Comparison of ENCODE assay signal across 17 cellular contexts in genomic region chr13:41954226-41954625, GRCh38. TPM values are rescaled to one million over a fixed set of nuclear protein-coding genes. Genes with fewer than 3 reads are reported as not detected.
A peak's percentile ranks its signal among the peaks of the same experiment; 100 is the strongest.
DNase-seq lines count a peak whose midpoint lies in the region; ATAC-seq, FAIRE-seq and TF ChIP-seq lines count a peak whose summit lies in the region.
"Had no signal": no experiment of that assay in that cellular context is flagged by ENCODE, and none has a peak within 500 bp of the region (broad histone marks: within the 10 kb centered on the region; RNA-seq: fewer than 3 reads in every experiment).

No MANE protein-coding gene starts in this region.

- TF ChIP-seq POLR2A in GM12892 (IDR thresholded peaks at IDR 0.05; ENCODE audit: low read depth, low read length) (no peak), erythroblast (IDR thresholded peaks at IDR 0.05; ENCODE audit: low read length) (no peak), gastrocnemius medialis (IDR thresholded peaks at IDR 0.05) (no peak)

- no peak for ATAC-seq in activated T-cell treated with anti-CD3 and anti-CD28 coated beads, Interleukin-2, amount 50 U/mL, for 72 hours (replicated peaks in 1 of 2)
- no peak for ATAC-seq in gastrocnemius medialis
- ATAC-seq: HCT116, HepG2 had no signal

- intact Hi-C loops in gastrocnemius medialis (cut with DNase I; ENCODE audit: low total_unique reads): no loop called here

- H3K4me3 Mint-ChIP-seq in activated T-cell treated with anti-CD3 and anti-CD28 coated beads, Interleukin-2, amount 50 U/mL, for 72 hours: no peak overlapping the region
- H3K4me3 Mint-ChIP-seq: B cell; CD4-positive, alpha-beta T cell had no signal

- no peaks in the 10 kb centered on the region for H3K27me3 Mint-ChIP-seq in activated T-cell treated with anti-CD3 and anti-CD28 coated beads, Interleukin-2, amount 50 U/mL, for 72 hours (ENCODE audit: low read depth)
- H3K27me3 Mint-ChIP-seq: B cell; CD4-positive, alpha-beta T cell had no signal

- peaks cover 46 to 57% of the 10 kb centered on the region in 2 donors for H3K4me1 ChIP-seq in gastrocnemius medialis

- H3K27ac Mint-ChIP-seq in activated T-cell treated with anti-CD3 and anti-CD28 coated beads, Interleukin-2, amount 50 U/mL, for 72 hours: peak overlapping the region; percentile 7
- H3K27ac Mint-ChIP-seq: B cell; CD4-positive, alpha-beta T cell had no signal

- no peak overlapping the region for H3K4me3 ChIP-seq in gastrocnemius medialis
- H3K4me3 ChIP-seq: GM23248 had no signal

- peaks cover 30% of the 10 kb centered on the region for H3K4me1 Mint-ChIP-seq in activated T-cell treated with anti-CD3 and anti-CD28 coated beads, Interleukin-2, amount 50 U/mL, for 72 hours (ENCODE audit: low read depth)

- FAIRE-seq in GM12892 (lab: Jason Lieb, UNC): peak; percentile 27
- FAIRE-seq: H54, HepG2, HTR-8/SVneo had no signal

- H3K9me3 Mint-ChIP-seq in activated T-cell treated with anti-CD3 and anti-CD28 coated beads, Interleukin-2, amount 50 U/mL, for 72 hours: no peaks in the 10 kb centered on the region
- H3K9me3 Mint-ChIP-seq: CD4-positive, alpha-beta T cell had no signal

- H3K27ac ChIP-seq in gastrocnemius medialis: peak overlapping the region in 3 of 4 donors; percentile 62 to 90 (median 69)
- H3K27ac ChIP-seq: GM23248 had no signal

- no peaks in the 10 kb centered on the region for H3K27me3 ChIP-seq in gastrocnemius medialis

- no peaks in the 10 kb centered on the region for H3K36me3 ChIP-seq in gastrocnemius medialis

- DNase-seq in activated T-cell treated with anti-CD3 and anti-CD28 coated beads, Interleukin-2, amount 50 U/mL, for 72 hours: no peak
- DNase-seq in activated T-cell treated with anti-CD3 and anti-CD28 coated beads for 4 hours: no peak
- DNase-seq in GM12892 (ENCODE audit: insufficient read length): no peak
- peak; percentile 9 to 11 for DNase-seq in erythroblast (lab: John Stamatoyannopoulos, UW)
- DNase-seq in gastrocnemius medialis: no peak
- DNase-seq in iPS-NIHi7 (ENCODE audit: extremely low spot score): no peak
- no peak for DNase-seq in DMS114 treated with DMSO at 0.1 percent for 48 hours (lab: John Stamatoyannopoulos, UW; ENCODE audit: unreplicated experiment)
- DNase-seq: C1 segment of cervical spinal cord; Caco-2; CD4-positive, alpha-beta T cell; DMS53; GM23248 had no signal

- no peaks in the 10 kb centered on the region for H3K9me3 ChIP-seq in gastrocnemius medialis
- H3K9me3 ChIP-seq: Caco-2 had no signal

- in situ Hi-C loops in gastrocnemius medialis (cut with MboI; ENCODE audit: low sequenced_read_pairs in 4 of 4): no loop called here

- peaks cover 3 to 7% of the 10 kb centered on the region in 2 donors for H3K36me3 Mint-ChIP-seq in activated T-cell treated with anti-CD3 and anti-CD28 coated beads, Interleukin-2, amount 50 U/mL, for 72 hours (ENCODE audit: insufficient read depth in 2 of 2)

- no peak for TF ChIP-seq CTCF in gastrocnemius medialis (IDR thresholded peaks at IDR 0.05 in 4 of 5, conservative IDR thresholded peaks at IDR 0.05 in 1 of 5)

RNA-seq across cellular contexts. Expression of gene VWA8, which starts 6.7 kb away (rescaled TPM):
- 10 to 100 TPM; 25.6 to 35.0 TPM for total RNA-seq in activated T-cell treated with anti-CD3 and anti-CD28 coated beads, Interleukin-2, amount 50 U/mL, for 72 hours
- 11.7 TPM for polyA plus RNA-seq in GM12892 (2012; ENCODE audit: missing spikeins)
- 10 to 100 TPM; 24.7 to 37.9 (median 29.7) TPM for total RNA-seq in gastrocnemius medialis

Comparison
In these comparisons a context has a peak if more than half of its experiments do, and no peak if none do; other contexts are left out.
1. DNase-seq: peak in erythroblast (2 of 2); none in activated T-cell treated with anti-CD3 and anti-CD28 coated beads, Interleukin-2, amount 50 U/mL, for 72 hours (0 of 2), activated T-cell treated with anti-CD3 and anti-CD28 coated beads for 4 hours (single experiment), GM12892 (single experiment), gastrocnemius medialis (0 of 2), iPS-NIHi7 (single experiment) and DMS114 treated with DMSO at 0.1 percent for 48 hours (single experiment).